Comparison of ENCODE assay signal across 8 cellular contexts in genomic region chr4:162497564-162498167, GRCh38.
A peak's percentile ranks its signal among the peaks of the same experiment; 100 is the strongest.
DNase-seq lines count a peak whose midpoint lies in the region; ATAC-seq and TF ChIP-seq lines count a peak whose summit lies in the region.

No MANE protein-coding gene starts in this region.

- DNase-seq in SIG-M5 treated with dmso at 0.1 percent for 504 hours (lab: John Stamatoyannopoulos, UW; ENCODE audit: unreplicated experiment) (peak; percentile 70), SIG-M5 (lab: John Stamatoyannopoulos, UW) (no peak), SK-N-SH (peak; percentile 34), fibroblast of gingiva (ENCODE audit: low read depth) (peak; percentile 34), non-pigmented ciliary epithelial cell (ENCODE audit: low read depth) (peak; percentile 9)
- DNase-seq in stimulated activated CD8-positive, alpha-beta memory T cell treated with anti-CD3 and anti-CD28 coated beads, Interleukin-4, amount 100 ng/mL, for 48 hours, result no peak

- no peak for TF ChIP-seq EP300 in SK-N-SH (IDR thresholded peaks at IDR 0.05; ENCODE audit: borderline replicate concordance in 1 of 2, low read depth in 1 of 2, low read length in 1 of 2)

- CTCF ChIA-PET in SK-N-SH (lab: Yijun Ruan, JAX), result interaction anchor here (0.5 to 5.7 kb wide), 39 partner anchors 9 to 1059 kb away, joined by 3 to 76 read pairs (median 4); partner anchors contain the start of gene NPY1R

- no peaks in the 10 kb centered on the region; a peak in 1 of 4 replicates for H3K4me1 ChIP-seq in SK-N-SH (ENCODE audit: control insufficient read depth in 1 of 2, insufficient read depth in 2 of 2, low read depth in 1 of 2, low read length in 1 of 2)

- H3K4me3 ChIP-seq in SK-N-SH (ENCODE audit: low read depth in 2 of 2, low read length in 1 of 2), result no peak overlapping the region

- POLR2A ChIA-PET in SK-N-SH (lab: Yijun Ruan, JAX), result no interaction called here

- ATAC-seq in GM21381 (IDR thresholded peaks at IDR 0.05; ENCODE audit: unreplicated experiment) (peak; percentile 75), HG03575 (IDR thresholded peaks at IDR 0.05; ENCODE audit: extremely low read depth, insufficient number of reproducible peaks, low FRiP score, unreplicated experiment) (peak; percentile 74)

- peak; percentile 84 for TF ChIP-seq CTCF in SK-N-SH (IDR thresholded peaks at IDR 0.05)

- H3K9me2 ChIP-seq in SK-N-SH, result no peaks in the 10 kb centered on the region

- H3K36me3 ChIP-seq in SK-N-SH (replicated peaks in 1 of 2; ENCODE audit: control insufficient read depth in 1 of 2, insufficient read depth in 2 of 2, low read length in 1 of 2), result no peaks in the 10 kb centered on the region

- WGBS in SK-N-SH (ENCODE audit: low lambda C conversion rate), result 4% methylated on average over 5 of the region's 5 CpGs

- H3K27me3 ChIP-seq in SK-N-SH (ENCODE audit: insufficient read depth), result no peaks in the 10 kb centered on the region; the same call in 1 of the 2 replicates

- no peaks in the 10 kb centered on the region for H3K9me3 ChIP-seq in SK-N-SH

- no peaks in the 10 kb centered on the region for H3F3A ChIP-seq in SK-N-SH (replicated peaks; ENCODE audit: insufficient read depth)

- no peak overlapping the region for H3K27ac ChIP-seq in SK-N-SH (ENCODE audit: low read depth in 2 of 2, low read length in 1 of 2)

- no peaks in the 10 kb centered on the region for H3K79me2 ChIP-seq in SK-N-SH (ENCODE audit: insufficient read depth)

- H3K9ac ChIP-seq in SK-N-SH, result no peak overlapping the region

- no peak overlapping the region; the same call in 1 of the 2 replicates for H2AFZ ChIP-seq in SK-N-SH (ENCODE audit: low read depth)

- H3K4me2 ChIP-seq in SK-N-SH, result no peak overlapping the region

- H4K20me1 ChIP-seq in SK-N-SH (ENCODE audit: insufficient read depth), result no peaks in the 10 kb centered on the region

- peak; percentile 95 for TF ChIP-seq RAD21 in SK-N-SH (IDR thresholded peaks at IDR 0.05; ENCODE audit: low read length)

TF ChIP-seq in SK-N-SH, 30 proteins besides CTCF, POLR2A, EP300 and RAD21:
- TF ChIP-seq GATA2 (CRISPR knock-in tag; IDR thresholded peaks at IDR 0.05) (no peak), GABPA (IDR thresholded peaks at IDR 0.05; ENCODE audit: low read depth) (no peak), RFX5 (IDR thresholded peaks at IDR 0.05; ENCODE audit: low read length) (no peak), REST (IDR thresholded peaks at IDR 0.05; ENCODE audit: low read depth, low read length) (no peak), SMC3 (IDR thresholded peaks at IDR 0.05; ENCODE audit: low read depth, low read length) (peak; percentile 82), USF1 (IDR thresholded peaks at IDR 0.05; ENCODE audit: borderline replicate concordance, low read depth) (no peak), FOXM1 (IDR thresholded peaks at IDR 0.05; ENCODE audit: low read depth) (no peak)
TF ChIP-seq in SK-N-SH: peak in this region for 1.

Comparison
In these comparisons a context has a peak if more than half of its experiments do, and no peak if none do; other contexts are left out.
1. DNase-seq: peak in SIG-M5 treated with dmso at 0.1 percent for 504 hours (single experiment), SK-N-SH (single experiment), fibroblast of gingiva (single experiment) and non-pigmented ciliary epithelial cell (single experiment); none in SIG-M5 (single experiment) and stimulated activated CD8-positive, alpha-beta memory T cell treated with anti-CD3 and anti-CD28 coated beads, Interleukin-4, amount 100 ng/mL, for 48 hours (single experiment).